13 cellular contexts compared by ENCODE assay signal in genomic region chr2:199581504-199581903, GRCh38.
DNase-seq lines count a peak whose midpoint lies in the region; ATAC-seq and TF ChIP-seq lines count a peak whose summit lies in the region.
"Had no signal": no experiment of that assay in that cellular context is flagged by ENCODE, and none has a peak within 500 bp of the region (broad histone marks: within the 10 kb centered on the region; RNA-seq: fewer than 3 reads in every experiment).

No MANE protein-coding gene starts in this region.

- H3K4me1 ChIP-seq in SK-N-SH (ENCODE audit: control insufficient read depth in 1 of 2, insufficient read depth in 2 of 2, low read depth in 1 of 2, low read length in 1 of 2) (no peaks in the 10 kb centered on the region), subcutaneous abdominal adipose tissue (ENCODE audit: control insufficient read depth in 5 of 5, insufficient read depth in 5 of 5, low read length in 5 of 5) (peaks cover 0 to 8% (median 4%) of the 10 kb centered on the region in 5 donors)
- H3K4me1 ChIP-seq: A549 had no signal

- TF ChIP-seq EP300 in SK-N-SH (IDR thresholded peaks at IDR 0.05; ENCODE audit: borderline replicate concordance in 1 of 2, low read depth in 1 of 2, low read length in 1 of 2) = no peak

- ATAC-seq in SK-N-SH treated with all-trans-retinoic acid at 6 μM for 48 hours (no peak), GM21447 (IDR thresholded peaks at IDR 0.05; ENCODE audit: unreplicated experiment) (no peak), left lobe of liver (no peak)
- ATAC-seq: A549 had no signal

- peak overlapping the region in 1 of 2 experiments; percentile 53; a peak in 1 of 4 replicates for H3K4me3 ChIP-seq in SK-N-SH (ENCODE audit: low read depth in 2 of 2, low read length in 1 of 2)
- peak overlapping the region; percentile 30 to 75 (median 43) for H3K4me3 ChIP-seq in subcutaneous abdominal adipose tissue (ENCODE audit: low read depth in 1 of 5, low read length in 5 of 5)
- H3K4me3 ChIP-seq: A549 had no signal

- H2AFZ ChIP-seq in SK-N-SH (ENCODE audit: low read depth) = peak overlapping the region; percentile 32; the same call in 1 of the 2 replicates

- H3K9ac ChIP-seq in SK-N-SH = no peak overlapping the region
- H3K9ac ChIP-seq in subcutaneous abdominal adipose tissue (ENCODE audit: low read length in 5 of 5) = peak overlapping the region in 1 of 5 donors; percentile 64

- WGBS in SK-N-SH (ENCODE audit: low lambda C conversion rate) = 13% methylated on average over 6 of the region's 6 CpGs

- peaks cover 10% of the 10 kb centered on the region for H3K4me1 Mint-ChIP-seq in chondrocyte (ENCODE audit: low read depth)

- POLR2A ChIA-PET in SK-N-SH (lab: Yijun Ruan, JAX) = no interaction called here

- H3K4me3 Mint-ChIP-seq in chondrocyte (ENCODE audit: unreplicated experiment) = peak overlapping the region; percentile 69
- H3K4me3 Mint-ChIP-seq: activated naive CD4-positive, alpha-beta T cell treated with anti-CD3 and anti-CD28 coated beads for 36 hours had no signal

- H3K9me2 ChIP-seq in SK-N-SH = no peaks in the 10 kb centered on the region

- H3K9me3 Mint-ChIP-seq in chondrocyte (ENCODE audit: low read depth) = no peaks in the 10 kb centered on the region
- H3K9me3 Mint-ChIP-seq: activated naive CD4-positive, alpha-beta T cell treated with anti-CD3 and anti-CD28 coated beads for 36 hours had no signal

- peak overlapping the region; percentile 64 for H3K4me2 ChIP-seq in SK-N-SH
- H3K4me2 ChIP-seq: A549 had no signal

- H3K36me3 ChIP-seq in SK-N-SH (replicated peaks in 1 of 2; ENCODE audit: control insufficient read depth in 1 of 2, insufficient read depth in 2 of 2, low read length in 1 of 2) (no peaks in the 10 kb centered on the region), subcutaneous abdominal adipose tissue (ENCODE audit: control insufficient read depth in 5 of 5, insufficient read depth in 5 of 5, low read length in 5 of 5) (no peaks in the 10 kb centered on the region)

- CTCF ChIA-PET in SK-N-SH (lab: Yijun Ruan, JAX) = interaction anchor here (0.6 kb wide), 1 partner anchor 252 kb away, joined by 3 read pairs; no protein-coding TSS in a partner anchor

- H3F3A ChIP-seq in SK-N-SH (replicated peaks; ENCODE audit: insufficient read depth) = no peaks in the 10 kb centered on the region

- no peaks in the 10 kb centered on the region for H3K9me3 ChIP-seq in SK-N-SH
- H3K9me3 ChIP-seq in subcutaneous abdominal adipose tissue (ENCODE audit: control insufficient read depth in 5 of 5, low read length in 5 of 5) = no peaks in the 10 kb centered on the region
- H3K9me3 ChIP-seq: A549 had no signal

- TF ChIP-seq CTCF in SK-N-SH (IDR thresholded peaks at IDR 0.05) = no peak
- no peak for TF ChIP-seq CTCF in chondrocyte (IDR thresholded peaks at IDR 0.05)

- TF ChIP-seq RAD21 in SK-N-SH (IDR thresholded peaks at IDR 0.05; ENCODE audit: low read length) = no peak

- no peaks in the 10 kb centered on the region for H3K36me3 Mint-ChIP-seq in chondrocyte (ENCODE audit: low read depth)

- H3K79me2 ChIP-seq in SK-N-SH (ENCODE audit: insufficient read depth) = no peaks in the 10 kb centered on the region

- H3K27me3 ChIP-seq in SK-N-SH (ENCODE audit: insufficient read depth) (peaks cover 33% of the 10 kb centered on the region; the same call in 1 of the 2 replicates), subcutaneous abdominal adipose tissue (ENCODE audit: control insufficient read depth in 5 of 5, insufficient read depth in 4 of 5, low read length in 5 of 5) (no peaks in the 10 kb centered on the region)

- H4K20me1 ChIP-seq in SK-N-SH (ENCODE audit: insufficient read depth) = no peaks in the 10 kb centered on the region

- peaks cover 8% of the 10 kb centered on the region for H3K27me3 Mint-ChIP-seq in chondrocyte (ENCODE audit: low read depth)

- DNase-seq in SK-N-SH (no peak), chondrocyte (ENCODE audit: low spot score) (no peak), medulla oblongata (ENCODE audit: extremely low spot score) (peak; percentile 34), left lobe of liver (ENCODE audit: low spot score) (no peak), SW480 (ENCODE audit: low spot score) (no peak)
- DNase-seq: activated naive CD4-positive, alpha-beta T cell treated with anti-CD3 and anti-CD28 coated beads for 36 hours; effector CD4-positive, alpha-beta T cell; NCI-H446; occipital lobe had no signal

- H3K27ac Mint-ChIP-seq in chondrocyte (ENCODE audit: unreplicated experiment) = no peak overlapping the region
- H3K27ac Mint-ChIP-seq: activated naive CD4-positive, alpha-beta T cell treated with anti-CD3 and anti-CD28 coated beads for 36 hours had no signal

- H3K27ac ChIP-seq in SK-N-SH (ENCODE audit: low read depth in 2 of 2, low read length in 1 of 2) (no peak overlapping the region), subcutaneous abdominal adipose tissue (ENCODE audit: low read depth, low read length) (no peak overlapping the region)
- H3K27ac ChIP-seq: A549 had no signal

TF ChIP-seq in SK-N-SH, 30 proteins besides CTCF, POLR2A, EP300 and RAD21 (continues in another document):
- TF ChIP-seq EZH2phosphoT487 (IDR thresholded peaks at IDR 0.05; ENCODE audit: borderline replicate concordance, low read depth) (no peak), FOXJ3 (CRISPR knock-in tag; IDR thresholded peaks at IDR 0.05) (no peak), USF2 (IDR thresholded peaks at IDR 0.05; ENCODE audit: borderline replicate concordance, low read depth, low read length) (no peak), GATA2 (CRISPR knock-in tag; IDR thresholded peaks at IDR 0.05) (no peak), YY1 (IDR thresholded peaks at IDR 0.05; ENCODE audit: low read depth) (no peak), CHD2 (IDR thresholded peaks at IDR 0.05; ENCODE audit: low read length, partially characterized antibody) (no peak), RFX5 (IDR thresholded peaks at IDR 0.05; ENCODE audit: low read length) (no peak), ELF1 (IDR thresholded peaks at IDR 0.05) (no peak), NRF1 (IDR thresholded peaks at IDR 0.05; ENCODE audit: low read depth, low read length) (no peak), TCF12 (IDR thresholded peaks at IDR 0.05) (no peak)
- TF ChIP-seq, protein P1, sequence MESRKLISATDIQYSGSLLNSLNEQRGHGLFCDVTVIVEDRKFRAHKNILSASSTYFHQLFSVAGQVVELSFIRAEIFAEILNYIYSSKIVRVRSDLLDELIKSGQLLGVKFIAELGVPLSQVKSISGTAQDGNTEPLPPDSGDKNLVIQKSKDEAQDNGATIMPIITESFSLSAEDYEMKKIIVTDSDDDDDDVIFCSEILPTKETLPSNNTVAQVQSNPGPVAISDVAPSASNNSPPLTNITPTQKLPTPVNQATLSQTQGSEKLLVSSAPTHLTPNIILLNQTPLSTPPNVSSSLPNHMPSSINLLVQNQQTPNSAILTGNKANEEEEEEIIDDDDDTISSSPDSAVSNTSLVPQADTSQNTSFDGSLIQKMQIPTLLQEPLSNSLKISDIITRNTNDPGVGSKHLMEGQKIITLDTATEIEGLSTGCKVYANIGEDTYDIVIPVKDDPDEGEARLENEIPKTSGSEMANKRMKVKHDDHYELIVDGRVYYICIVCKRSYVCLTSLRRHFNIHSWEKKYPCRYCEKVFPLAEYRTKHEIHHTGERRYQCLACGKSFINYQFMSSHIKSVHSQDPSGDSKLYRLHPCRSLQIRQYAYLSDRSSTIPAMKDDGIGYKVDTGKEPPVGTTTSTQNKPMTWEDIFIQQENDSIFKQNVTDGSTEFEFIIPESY (IDR thresholded peaks at IDR 0.05; ENCODE audit: borderline replicate concordance, low read depth) = no peak

TF ChIP-seq in SK-N-SH treated with all-trans-retinoic acid at 6 μM for 48 hours, 23 proteins besides CTCF, POLR2A, EP300 and RAD21:
- TF ChIP-seq ZNF565 (CRISPR knock-in tag; conservative IDR thresholded peaks at IDR 0.05; ENCODE audit: low read depth) (no peak), BACH2 (CRISPR knock-in tag; IDR thresholded peaks at IDR 0.05; ENCODE audit: borderline replicate concordance) (no peak), ZNF70 (CRISPR knock-in tag; IDR thresholded peaks at IDR 0.05) (no peak), ZFP3 (CRISPR knock-in tag; IDR thresholded peaks at IDR 0.05) (no peak), ZFP30 (CRISPR knock-in tag; IDR thresholded peaks at IDR 0.05) (no peak), ZC3H10 (CRISPR knock-in tag; IDR thresholded peaks at IDR 0.05) (no peak), ESRRG (CRISPR knock-in tag; IDR thresholded peaks at IDR 0.05) (no peak), GLIS3 (CRISPR knock-in tag; IDR thresholded peaks at IDR 0.05) (no peak), TOX (CRISPR knock-in tag; IDR thresholded peaks at IDR 0.05; ENCODE audit: borderline replicate concordance) (no peak), POU6F1 (CRISPR knock-in tag; IDR thresholded peaks at IDR 0.05; ENCODE audit: borderline replicate concordance, low read depth) (no peak), CSDC2 (CRISPR knock-in tag; IDR thresholded peaks at IDR 0.05) (no peak), OSR1 (CRISPR knock-in tag; IDR thresholded peaks at IDR 0.05) (no peak)
- TF ChIP-seq, protein P2, sequence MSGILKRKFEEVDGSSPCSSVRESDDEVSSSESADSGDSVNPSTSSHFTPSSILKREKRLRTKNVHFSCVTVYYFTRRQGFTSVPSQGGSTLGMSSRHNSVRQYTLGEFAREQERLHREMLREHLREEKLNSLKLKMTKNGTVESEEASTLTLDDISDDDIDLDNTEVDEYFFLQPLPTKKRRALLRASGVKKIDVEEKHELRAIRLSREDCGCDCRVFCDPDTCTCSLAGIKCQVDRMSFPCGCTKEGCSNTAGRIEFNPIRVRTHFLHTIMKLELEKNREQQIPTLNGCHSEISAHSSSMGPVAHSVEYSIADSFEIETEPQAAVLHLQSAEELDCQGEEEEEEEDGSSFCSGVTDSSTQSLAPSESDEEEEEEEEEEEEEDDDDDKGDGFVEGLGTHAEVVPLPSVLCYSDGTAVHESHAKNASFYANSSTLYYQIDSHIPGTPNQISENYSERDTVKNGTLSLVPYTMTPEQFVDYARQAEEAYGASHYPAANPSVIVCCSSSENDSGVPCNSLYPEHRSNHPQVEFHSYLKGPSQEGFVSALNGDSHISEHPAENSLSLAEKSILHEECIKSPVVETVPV (CRISPR knock-in tag; IDR thresholded peaks at IDR 0.05) = no peak
